In the genomic region with DNA sequence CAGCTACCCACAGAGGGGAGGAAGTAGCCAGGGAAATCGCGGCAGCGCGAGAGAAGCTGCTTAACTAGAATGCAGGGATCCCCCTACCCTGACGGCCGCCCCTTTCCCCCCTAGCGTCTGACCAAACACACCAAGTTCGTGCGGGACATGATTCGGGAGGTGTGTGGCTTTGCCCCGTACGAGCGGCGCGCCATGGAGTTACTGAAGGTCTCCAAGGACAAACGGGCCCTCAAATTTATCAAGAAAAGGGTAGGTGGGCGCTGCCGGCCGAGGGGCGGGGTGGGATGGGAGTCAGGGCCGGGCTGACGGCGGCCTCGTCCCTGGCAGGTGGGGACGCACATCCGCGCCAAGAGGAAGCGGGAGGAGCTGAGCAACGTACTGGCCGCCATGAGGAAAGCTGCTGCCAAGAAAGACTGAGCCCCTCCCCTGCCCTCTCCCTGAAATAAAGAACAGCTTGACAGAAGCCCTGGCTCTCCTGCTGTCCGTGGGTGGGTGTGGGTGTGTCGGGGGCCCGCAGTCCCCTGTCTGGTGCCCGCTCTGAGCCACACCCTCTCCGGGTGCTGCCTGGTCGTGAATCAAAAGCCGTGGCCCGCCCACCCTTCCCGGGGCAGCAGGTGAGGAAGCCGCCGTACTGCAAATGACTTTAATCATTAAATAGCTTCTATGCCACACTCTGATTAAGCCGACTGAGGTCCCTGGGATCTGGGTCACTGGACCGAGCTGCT, we compare ENCODE assay signal across 8 cellular contexts. TPM values are rescaled to one million over a fixed set of nuclear protein-coding genes. Genes with fewer than 3 reads are reported as not detected.
DNase-seq lines count a peak whose midpoint lies in the region; ATAC-seq and TF ChIP-seq lines count a peak whose summit lies in the region.

No MANE protein-coding gene starts in this region.

- H3K4me1 Mint-ChIP-seq in MCF 10A (ENCODE audit: insufficient read depth, unreplicated experiment): no peaks in the 10 kb centered on the region

- TF ChIP-seq CTCF in HL-60 (IDR thresholded peaks at IDR 0.05; ENCODE audit: insufficient read depth, low read length) (no peak), MCF 10A (IDR thresholded peaks at IDR 0.05; ENCODE audit: unreplicated experiment) (no peak)

- H3K27ac Mint-ChIP-seq in MCF 10A (ENCODE audit: low read depth, unreplicated experiment): peak overlapping the region; percentile 97

- peak overlapping the region; percentile 98 for H3K27ac ChIP-seq in HL-60 (replicated peaks)

- peak overlapping the region; percentile 92 for H3K4me3 Mint-ChIP-seq in MCF 10A (ENCODE audit: unreplicated experiment)

- intact Hi-C loops in MCF 10A (cut with micrococcal nuclease): loop anchor here (10.0 kb wide), 1 partner anchor 103 kb away; a partner anchor contains a TSS

- ATAC-seq in HG02610 (IDR thresholded peaks at IDR 0.05; ENCODE audit: unreplicated experiment): no peak

- no peaks in the 10 kb centered on the region for H3K9me3 Mint-ChIP-seq in MCF 10A (ENCODE audit: unreplicated experiment)

- H3K36me3 Mint-ChIP-seq in MCF 10A (ENCODE audit: insufficient read depth, unreplicated experiment): peaks cover 63% of the 10 kb centered on the region

- BruUV-seq in MCF 10A (replicated peaks; lab: Mats Ljungman, UMichigan): no TSS peak

- no peaks in the 10 kb centered on the region for H3K27me3 Mint-ChIP-seq in MCF 10A (ENCODE audit: insufficient read depth, unreplicated experiment)

- POLR2A ChIA-PET in MCF 10A (lab: Yijun Ruan, JAX): interaction anchor here (0.6 to 3.8 kb wide), 14 partner anchors 8 to 796 kb away, joined by 3 to 119 read pairs (median 3); a partner anchor contains a TSS
- POLR2A ChIA-PET in HEK293T (lab: Yijun Ruan, JAX): interaction anchor here (0.7 to 1.7 kb wide), 9 partner anchors 12 to 331 kb away, joined by 3 to 35 read pairs (median 4); a partner anchor contains a TSS

- no peaks in the 10 kb centered on the region for H3K27me3 ChIP-seq in HL-60 (ENCODE audit: insufficient read depth, poor library complexity, severe bottlenecking)

- DNase-seq in AG08396 (ENCODE audit: low spot score) (peak; percentile 52), HL-60 (ENCODE audit: low read depth in 1 of 2, low spot score in 1 of 2) (peak in 1 of 2 experiments; percentile 67), SW480 (ENCODE audit: low spot score) (peak; percentile 65), MCF 10A (ENCODE audit: unreplicated experiment) (peak; percentile 63), kidney glomerular epithelial cell (lab: John Stamatoyannopoulos, UW) (peak; percentile 27), HEK293T (ENCODE audit: extremely low spot score) (no peak)
- DNase-seq in stimulated activated CD4-positive, alpha-beta T cell treated with anti-CD3 and anti-CD28 coated beads, Interleukin-4, amount 100 ng/mL, for 24 hours: peak; percentile 75

- peak overlapping the region; percentile 80 for H3K4me3 ChIP-seq in HL-60 (replicated peaks; ENCODE audit: insufficient read depth, low read length)

- CTCF ChIA-PET in MCF 10A (lab: Yijun Ruan, JAX): interaction anchor here (0.6 to 4.0 kb wide), 4 partner anchors 18 to 77 kb away, joined by 3 to 43 read pairs (median 4); a partner anchor contains a TSS
- CTCF ChIA-PET in HEK293T (lab: Yijun Ruan, JAX): no interaction called here

TF ChIP-seq in HEK293T, 16 proteins besides CTCF, POLR2A, EP300 and RAD21:
- TF ChIP-seq L3MBTL2 (conservative IDR thresholded peaks at IDR 0.05) (no peak), FOXA1 (IDR thresholded peaks at IDR 0.05) (no peak), HDGF (IDR thresholded peaks at IDR 0.05; ENCODE audit: borderline replicate concordance) (no peak), FOXM1 (IDR thresholded peaks at IDR 0.05; ENCODE audit: borderline replicate concordance) (no peak), TARDBP (IDR thresholded peaks at IDR 0.05) (no peak), CTBP1 (IDR thresholded peaks at IDR 0.05; ENCODE audit: borderline replicate concordance) (no peak), ARNT (IDR thresholded peaks at IDR 0.05) (no peak), BHLHE40 (IDR thresholded peaks at IDR 0.05; ENCODE audit: borderline replicate concordance) (no peak), SUZ12 (IDR thresholded peaks at IDR 0.05) (no peak), ELF4 (IDR thresholded peaks at IDR 0.05) (no peak), ZNF384 (IDR thresholded peaks at IDR 0.05) (no peak), NFRKB (IDR thresholded peaks at IDR 0.05) (no peak), LEF1 (IDR thresholded peaks at IDR 0.05; ENCODE audit: borderline replicate concordance) (no peak), FOXK2 (IDR thresholded peaks at IDR 0.05) (no peak), SP1 (IDR thresholded peaks at IDR 0.05) (no peak)
- TF ChIP-seq, protein P1, sequence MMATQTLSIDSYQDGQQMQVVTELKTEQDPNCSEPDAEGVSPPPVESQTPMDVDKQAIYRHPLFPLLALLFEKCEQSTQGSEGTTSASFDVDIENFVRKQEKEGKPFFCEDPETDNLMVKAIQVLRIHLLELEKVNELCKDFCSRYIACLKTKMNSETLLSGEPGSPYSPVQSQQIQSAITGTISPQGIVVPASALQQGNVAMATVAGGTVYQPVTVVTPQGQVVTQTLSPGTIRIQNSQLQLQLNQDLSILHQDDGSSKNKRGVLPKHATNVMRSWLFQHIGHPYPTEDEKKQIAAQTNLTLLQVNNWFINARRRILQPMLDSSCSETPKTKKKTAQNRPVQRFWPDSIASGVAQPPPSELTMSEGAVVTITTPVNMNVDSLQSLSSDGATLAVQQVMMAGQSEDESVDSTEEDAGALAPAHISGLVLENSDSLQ (IDR thresholded peaks at IDR 0.05): no peak

RNA-seq across cellular contexts. Expression of a gene that starts 1.3 kb away (rescaled TPM):
- total RNA-seq in MCF 10A (2022): 1,569 and 1,807 TPM in 2 replicates

RNA-seq across cellular contexts. Expression of a gene that starts 10.5 kb away (rescaled TPM):
- total RNA-seq in MCF 10A (2022): 4.1 and 5.5 TPM in 2 replicates

RNA-seq across cellular contexts. Expression of a gene that starts 11.1 kb away (rescaled TPM):
- 51.5 and 73.0 TPM in 2 replicates for total RNA-seq in MCF 10A (2022)

RNA-seq across cellular contexts. Expression of a gene that starts 28.6 kb away (rescaled TPM):
- 219 and 254 TPM in 2 replicates for total RNA-seq in MCF 10A (2022)

RNA-seq across cellular contexts. Expression of a gene that starts 29.1 kb away (rescaled TPM):
- total RNA-seq in MCF 10A (2022): not detected in 2 replicates
